In the genomic region with DNA sequence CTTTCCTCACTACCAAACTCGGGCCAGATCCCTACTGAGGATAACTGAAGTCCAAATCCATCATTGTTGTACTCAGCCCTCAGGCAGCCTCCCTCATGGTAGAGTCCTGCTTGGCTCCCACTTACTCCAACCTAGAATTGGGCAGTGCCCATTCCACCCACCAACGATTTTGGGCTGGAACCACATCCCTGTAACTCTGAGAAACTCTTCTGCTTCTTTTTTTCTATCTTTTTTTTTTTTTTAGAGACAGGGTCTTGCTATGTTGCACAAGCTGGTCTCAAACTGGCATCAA, we compare ENCODE assay signal across 1 cellular context.
TF ChIP-seq lines count a peak whose summit lies in the region.

No MANE protein-coding gene starts in this region.

TF ChIP-seq in HepG2, 621 proteins besides CTCF, POLR2A, EP300 and RAD21:
- TF ChIP-seq, protein P1, sequence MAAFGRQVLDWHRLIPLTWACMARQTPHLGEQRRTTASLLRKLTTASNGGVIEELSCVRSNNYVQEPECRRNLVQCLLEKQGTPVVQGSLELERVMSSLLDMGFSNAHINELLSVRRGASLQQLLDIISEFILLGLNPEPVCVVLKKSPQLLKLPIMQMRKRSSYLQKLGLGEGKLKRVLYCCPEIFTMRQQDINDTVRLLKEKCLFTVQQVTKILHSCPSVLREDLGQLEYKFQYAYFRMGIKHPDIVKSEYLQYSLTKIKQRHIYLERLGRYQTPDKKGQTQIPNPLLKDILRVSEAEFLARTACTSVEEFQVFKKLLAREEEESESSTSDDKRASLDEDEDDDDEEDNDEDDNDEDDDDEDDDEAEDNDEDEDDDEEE (CRISPR knock-in tag; IDR thresholded peaks at IDR 0.05), result 0 out of 2 replicates have a peak, but pooled peaks have one; percentile 56
- TF ChIP-seq HNRNPLL (IDR thresholded peaks at IDR 0.05; ENCODE audit: low read depth, low read length, poor library complexity, severe bottlenecking), result no peak
- TF ChIP-seq ZFP1 (CRISPR knock-in tag; IDR thresholded peaks at IDR 0.05), result no peak
- TF ChIP-seq ZNF790 (CRISPR knock-in tag; IDR thresholded peaks at IDR 0.05; ENCODE audit: borderline replicate concordance), result 0 out of 2 replicates have a peak, but pooled peaks have one; percentile 34
